10 cellular contexts compared by ENCODE assay signal in genomic region chr22:41238570-41239442, GRCh38. TPM values are rescaled to one million over a fixed set of nuclear protein-coding genes. Genes with fewer than 3 reads are reported as not detected.
DNase-seq lines count a peak whose midpoint lies in the region; ATAC-seq and TF ChIP-seq lines count a peak whose summit lies in the region.
"Had no signal": no experiment of that assay in that cellular context is flagged by ENCODE, and none has a peak within 500 bp of the region (broad histone marks: within the 10 kb centered on the region; RNA-seq: fewer than 3 reads in every experiment).

No MANE protein-coding gene starts in this region.

- no peak for ATAC-seq in memory B cell (ENCODE audit: low read depth)
- ATAC-seq in thoracic aorta (ENCODE audit: insufficient number of reproducible peaks, low FRiP score, low read depth), result no peak
- no peak for ATAC-seq in GM21825 (IDR thresholded peaks at IDR 0.05; ENCODE audit: unreplicated experiment)

- H3K27me3 ChIP-seq in adipocyte (replicated peaks; ENCODE audit: control insufficient read depth, insufficient read depth, low read length) (peaks cover 9% of the 10 kb centered on the region), thoracic aorta (replicated peaks; ENCODE audit: insufficient read depth) (no peaks in the 10 kb centered on the region)

- CTCF ChIA-PET in activated naive CD4-positive, alpha-beta T cell treated with anti-CD3 and anti-CD28 coated beads for 36 hours (lab: Charles Lee), result interaction anchor here (0.9 to 4.9 kb wide), 8 partner anchors 8 to 584 kb away, joined by 3 to 97 read pairs (median 6); no protein-coding TSS in a partner anchor

- TF ChIP-seq CTCF in thoracic aorta (IDR thresholded peaks at IDR 0.05) (no peak), GM10266 (IDR thresholded peaks at IDR 0.05; ENCODE audit: control insufficient read depth, insufficient read depth, low read depth, missing control alignments) (no peak)

- H3K27ac ChIP-seq in thoracic aorta, result no peak overlapping the region

- H3K27ac Mint-ChIP-seq in activated naive CD4-positive, alpha-beta T cell treated with anti-CD3 and anti-CD28 coated beads for 36 hours, result no peak overlapping the region
- peak overlapping the region; percentile 65 for H3K27ac Mint-ChIP-seq in memory B cell

- H3K9me3 Mint-ChIP-seq in activated naive CD4-positive, alpha-beta T cell treated with anti-CD3 and anti-CD28 coated beads for 36 hours, result no peaks in the 10 kb centered on the region
- no peaks in the 10 kb centered on the region for H3K9me3 Mint-ChIP-seq in memory B cell

- peak overlapping the region; percentile 46 for H3K4me3 Mint-ChIP-seq in activated naive CD4-positive, alpha-beta T cell treated with anti-CD3 and anti-CD28 coated beads for 36 hours
- H3K4me3 Mint-ChIP-seq in memory B cell, result peak overlapping the region; percentile 82

- intact Hi-C loops in activated naive CD4-positive, alpha-beta T cell treated with anti-CD3 and anti-CD28 coated beads for 36 hours (cut with micrococcal nuclease), result no loop called here

- no peaks in the 10 kb centered on the region for H3K36me3 Mint-ChIP-seq in activated naive CD4-positive, alpha-beta T cell treated with anti-CD3 and anti-CD28 coated beads for 36 hours (ENCODE audit: low read depth)
- H3K36me3 Mint-ChIP-seq in memory B cell, result no peaks in the 10 kb centered on the region

- no peaks in the 10 kb centered on the region for H3K36me3 ChIP-seq in adipocyte (ENCODE audit: control insufficient read depth, insufficient read depth, low read length, severe bottlenecking)
- no peaks in the 10 kb centered on the region for H3K36me3 ChIP-seq in thoracic aorta

- peaks cover 9% of the 10 kb centered on the region for H3K4me1 Mint-ChIP-seq in activated naive CD4-positive, alpha-beta T cell treated with anti-CD3 and anti-CD28 coated beads for 36 hours (ENCODE audit: low read depth)
- peaks cover 9% of the 10 kb centered on the region for H3K4me1 Mint-ChIP-seq in memory B cell

- H3K4me1 ChIP-seq in adipocyte (ENCODE audit: control insufficient read depth, insufficient read depth, low read length) (peaks cover 3% of the 10 kb centered on the region), thoracic aorta (ENCODE audit: control insufficient read depth in 1 of 2, low read depth in 2 of 2) (peaks cover 4 to 14% of the 10 kb centered on the region in 2 donors)

- no peak overlapping the region for H3K4me3 ChIP-seq in adipocyte (ENCODE audit: low read length)
- peak overlapping the region; percentile 67 for H3K4me3 ChIP-seq in thoracic aorta

- no peaks in the 10 kb centered on the region for H3K27me3 Mint-ChIP-seq in activated naive CD4-positive, alpha-beta T cell treated with anti-CD3 and anti-CD28 coated beads for 36 hours (ENCODE audit: low read depth)
- no peaks in the 10 kb centered on the region for H3K27me3 Mint-ChIP-seq in memory B cell

- H3K9ac ChIP-seq in adipocyte (ENCODE audit: low read length), result peak overlapping the region; percentile 58

- H3K9me3 ChIP-seq in adipocyte (ENCODE audit: control insufficient read depth, low read length), result no peaks in the 10 kb centered on the region
- H3K9me3 ChIP-seq in thoracic aorta, result no peaks in the 10 kb centered on the region

- no peak for DNase-seq in activated naive CD4-positive, alpha-beta T cell treated with anti-CD3 and anti-CD28 coated beads for 36 hours
- DNase-seq in activated naive CD4-positive, alpha-beta T cell treated with Interleukin-2 at 50 U/mL for 16 hours, result no peak
- DNase-seq in adipocyte (ENCODE audit: low read depth) (no peak), memory B cell (ENCODE audit: low spot score in 2 of 2) (no peak), thoracic aorta (ENCODE audit: low spot score) (no peak), amniotic stem cell (lab: John Stamatoyannopoulos, UW) (no peak), GM10266 (ENCODE audit: extremely low spot score) (no peak)
- DNase-seq: kidney glomerular epithelial cell, NCI-H524 treated with DMSO at 0.1 percent for 48 hours had no signal

RNA-seq across cellular contexts. Expression of gene CHADL, which starts 1.9 kb away (rescaled TPM):
- total RNA-seq in activated naive CD4-positive, alpha-beta T cell treated with anti-CD3 and anti-CD28 coated beads for 36 hours, result under 1 TPM in 1 of 2 experiments, not detected in 1; 0.17 TPM
- total RNA-seq in thoracic aorta, result 1 to 10 TPM; 3.2 to 4.9 TPM

RNA-seq across cellular contexts. Expression of gene L3MBTL2, which starts 33.7 kb away (rescaled TPM):
- total RNA-seq in activated naive CD4-positive, alpha-beta T cell treated with anti-CD3 and anti-CD28 coated beads for 36 hours, result 10 to 100 TPM; 19.4 to 22.3 TPM
- total RNA-seq in thoracic aorta, result 10 to 100 TPM; 14.8 to 21.4 TPM

RNA-seq across cellular contexts. Expression of gene RANGAP1, which starts 47.2 kb away (rescaled TPM):
- 100 to 1,000 TPM; 173 to 174 TPM for total RNA-seq in activated naive CD4-positive, alpha-beta T cell treated with anti-CD3 and anti-CD28 coated beads for 36 hours
- 10 to 100 TPM; 42.0 to 42.7 TPM for total RNA-seq in thoracic aorta
